In genomic region chr9:33742519-33742918, GRCh38 we compare ENCODE assay signal across 19 cellular contexts. TPM values are rescaled to one million over a fixed set of nuclear protein-coding genes. Genes with fewer than 3 reads are reported as not detected.
DNase-seq lines count a peak whose midpoint lies in the region; ATAC-seq and TF ChIP-seq lines count a peak whose summit lies in the region.
"Had no signal": no experiment of that assay in that cellular context is flagged by ENCODE, and none has a peak within 500 bp of the region (broad histone marks: within the 10 kb centered on the region; RNA-seq: fewer than 3 reads in every experiment).

No MANE protein-coding gene starts in this region.

- no peaks in the 10 kb centered on the region for H4K20me1 ChIP-seq in SU-DHL-6 (ENCODE audit: low read depth, low read length)

- DNase-seq in GM12865 (ENCODE audit: low read depth) = peak; percentile 12
- peak; percentile 43 for DNase-seq in HT1080 (ENCODE audit: low read depth)
- no peak for DNase-seq in left colon
- DNase-seq in CD1c-positive myeloid dendritic cell (ENCODE audit: extremely low spot score) = no peak
- DNase-seq in NCI-H2107 treated with DMSO at 0.1 percent for 48 hours (lab: John Stamatoyannopoulos, UW; ENCODE audit: unreplicated experiment) = no peak
- no peak for DNase-seq in stimulated activated CD4-positive, alpha-beta T cell treated with anti-CD3 and anti-CD28 coated beads, Interleukin-2, amount 100 ng/mL, for 48 hours
- no peak for DNase-seq in GM10266 (ENCODE audit: extremely low spot score)
- DNase-seq: activated CD4-positive, alpha-beta T cell treated with anti-CD3 and anti-CD28 coated beads, Interleukin-2, amount 10 ng/mL, durations not matched to agents 7 days and 5 days; activated T-cell treated with anti-CD3 and anti-CD28 coated beads, Interleukin-2, amount 50 U/mL, for 4 hours; CD8-positive, alpha-beta T cell; GF-D8; glutamatergic neuron; IMR-90; NCI-H1417 treated with DMSO at 0.1 percent for 48 hours; RPMI8226; stimulated activated naive B cell treated with anti-CD40 and anti-IgM and Interleukin-4, amounts not matched to agents 10 μg/mL and 1 μg/mL and 100 μg/mL, for 72 hours had no signal

- H3K36me3 ChIP-seq in SU-DHL-6 (ENCODE audit: low read length) = no peaks in the 10 kb centered on the region

- intact Hi-C loops in left colon (cut with DNase I, micrococcal nuclease) = no loop called here

- H3K79me2 ChIP-seq in SU-DHL-6 (ENCODE audit: insufficient read depth, low read length) = no peaks in the 10 kb centered on the region

- no peak overlapping the region for H2AFZ ChIP-seq in SU-DHL-6 (ENCODE audit: low read depth, low read length, severe bottlenecking)

- no peak overlapping the region for H3K9ac ChIP-seq in SU-DHL-6 (ENCODE audit: low read length)

- H3K9me2 ChIP-seq in SU-DHL-6 (replicated peaks; ENCODE audit: insufficient read depth, low read length) = no peaks in the 10 kb centered on the region

- H3K4me3 ChIP-seq in GM12865 (ENCODE audit: low read depth, low read length) (no peak overlapping the region), SU-DHL-6 (ENCODE audit: insufficient read depth, low read length, poor library complexity, severe bottlenecking) (no peak overlapping the region)

- ATAC-seq in left colon = peak; percentile 46
- ATAC-seq: activated T-cell treated with anti-CD3 and anti-CD28 coated beads, Interleukin-2, amount 50 U/mL, for 4 hours; CD8-positive, alpha-beta T cell; stimulated activated naive B cell treated with anti-CD40 and anti-IgM and Interleukin-4, amounts not matched to agents 10 μg/mL and 1 μg/mL and 100 μg/mL, for 72 hours had no signal

- TF ChIP-seq CTCF in GM12865 (IDR thresholded peaks at IDR 0.05; ENCODE audit: insufficient read depth, low read depth, low read length, missing control alignments) (no peak), SU-DHL-6 (IDR thresholded peaks at IDR 0.05; ENCODE audit: insufficient read depth, low read length, poor library complexity, severe bottlenecking) (peak; percentile 19), GM10266 (IDR thresholded peaks at IDR 0.05; ENCODE audit: control insufficient read depth, insufficient read depth, low read depth, missing control alignments) (no peak)

- no peaks in the 10 kb centered on the region for H3F3A ChIP-seq in SU-DHL-6 (ENCODE audit: insufficient read depth)

- H3K27me3 ChIP-seq in SU-DHL-6 (ENCODE audit: low read length) = no peaks in the 10 kb centered on the region

- H3K9me3 ChIP-seq in SU-DHL-6 (ENCODE audit: insufficient read depth, low read length) = no peaks in the 10 kb centered on the region

- no peak overlapping the region for H3K27ac ChIP-seq in SU-DHL-6 (ENCODE audit: low read depth, low read length)

- H3K4me2 ChIP-seq in SU-DHL-6 (ENCODE audit: low read depth, low read length, poor library complexity, severe bottlenecking) = no peak overlapping the region

RNA-seq across cellular contexts. Expression of gene PRSS3, which starts 52.8 kb away (rescaled TPM):
- total RNA-seq in HT1080 (2014; rRNA removed; shearing (Covaris generic)) = 6.8 and 7.3 TPM in 2 replicates
- 2.3 and 3.7 TPM in 2 replicates for polyA plus RNA-seq in HT1080 (2015; cell fraction: cytosol; rRNA removed)
- polyA plus RNA-seq in HT1080 (2015; cell fraction: nucleus; rRNA removed) = 0.45 and 1.1 TPM in 2 replicates
- 100 to 1,000 TPM; 244 to 310 TPM for total RNA-seq in left colon
- total RNA-seq: activated CD4-positive, alpha-beta T cell treated with anti-CD3 and anti-CD28 coated beads, Interleukin-2, amount 10 ng/mL, durations not matched to agents 7 days and 5 days; CD8-positive, alpha-beta T cell; NCI-H460; omental fat pad had no signal

Comparison
In these comparisons a context has a peak if more than half of its experiments do, and no peak if none do; other contexts are left out.
1. DNase-seq: peak in GM12865 (single experiment) and HT1080 (single experiment); none in left colon (0 of 2), CD1c-positive myeloid dendritic cell (single experiment), NCI-H2107 treated with DMSO at 0.1 percent for 48 hours (single experiment), stimulated activated CD4-positive, alpha-beta T cell treated with anti-CD3 and anti-CD28 coated beads, Interleukin-2, amount 100 ng/mL, for 48 hours (0 of 2) and GM10266 (single experiment).
2. RNA of gene PRSS3, which starts 52.8 kb away (total RNA-seq): 244 to 310 TPM in left colon; 6.8 to 7.3 TPM in HT1080; every median in the first group is over 10 times any median in the second.